In genomic region chr10:73139251-73139650, GRCh38 we compare ENCODE assay signal across 16 cellular contexts. TPM values are rescaled to one million over a fixed set of nuclear protein-coding genes. Genes with fewer than 3 reads are reported as not detected.
A peak's percentile ranks its signal among the peaks of the same experiment; 100 is the strongest.
DNase-seq lines count a peak whose midpoint lies in the region; TF ChIP-seq lines count a peak whose summit lies in the region.
"Had no signal": no experiment of that assay in that cellular context is flagged by ENCODE, and none has a peak within 500 bp of the region (broad histone marks: within the 10 kb centered on the region; RNA-seq: fewer than 3 reads in every experiment).

No MANE protein-coding gene starts in this region.

- no peak overlapping the region for H3K18ac ChIP-seq in H9 (ENCODE audit: insufficient read length, low read depth, low read length)

- no peak overlapping the region for H3K23ac ChIP-seq in H9 (ENCODE audit: insufficient read length, low read depth, low read length)

- H2BK12ac ChIP-seq in H9 (ENCODE audit: insufficient read length, low read depth, low read length), result no peak overlapping the region

- no peaks in the 10 kb centered on the region for H3K23me2 ChIP-seq in H9 (ENCODE audit: insufficient read length, low read depth, low read length, poor library complexity, severe bottlenecking)

- no peak overlapping the region for H2BK120ac ChIP-seq in H9 (ENCODE audit: low read depth, low read length, poor library complexity, severe bottlenecking)

- peak overlapping the region; percentile 11 for H3K27ac Mint-ChIP-seq in T-helper 1 cell treated with Interleukin-12 subunit alpha and Interleukin-12 subunit beta and Interleukin-4 antibody, amounts not matched to agents 30 μg/mL and 1 μg/mL, for 36 hours
- H3K27ac Mint-ChIP-seq in H9, result no peak overlapping the region
- H3K27ac Mint-ChIP-seq: CD4-positive, alpha-beta T cell had no signal

- H4K8ac ChIP-seq in H9 (replicated peaks; ENCODE audit: insufficient read length, low read depth, low read length), result no peak overlapping the region

- peaks cover 5% of the 10 kb centered on the region for H3K4me1 Mint-ChIP-seq in T-helper 1 cell treated with Interleukin-12 subunit alpha and Interleukin-12 subunit beta and Interleukin-4 antibody, amounts not matched to agents 30 μg/mL and 1 μg/mL, for 36 hours (ENCODE audit: low read depth)
- H3K4me1 Mint-ChIP-seq in H9, result no peaks in the 10 kb centered on the region

- H3K9me3 Mint-ChIP-seq in T-helper 1 cell treated with Interleukin-12 subunit alpha and Interleukin-12 subunit beta and Interleukin-4 antibody, amounts not matched to agents 30 μg/mL and 1 μg/mL, for 36 hours, result no peaks in the 10 kb centered on the region
- no peaks in the 10 kb centered on the region for H3K9me3 Mint-ChIP-seq in H9
- H3K9me3 Mint-ChIP-seq: CD4-positive, alpha-beta T cell had no signal

- H3K27me3 Mint-ChIP-seq in T-helper 1 cell treated with Interleukin-12 subunit alpha and Interleukin-12 subunit beta and Interleukin-4 antibody, amounts not matched to agents 30 μg/mL and 1 μg/mL, for 36 hours (ENCODE audit: low read depth), result no peaks in the 10 kb centered on the region
- no peaks in the 10 kb centered on the region for H3K27me3 Mint-ChIP-seq in H9 (ENCODE audit: low read depth)
- H3K27me3 Mint-ChIP-seq: CD4-positive, alpha-beta T cell had no signal

- no peaks in the 10 kb centered on the region for H3K79me1 ChIP-seq in H9 (ENCODE audit: insufficient read depth, low read depth, low read length, poor library complexity, severe bottlenecking)

- no peak overlapping the region for H3K14ac ChIP-seq in H9 (ENCODE audit: insufficient read depth, low read length)

- H4K20me1 ChIP-seq in H9 (ENCODE audit: control insufficient read depth, insufficient read depth, insufficient read length), result no peaks in the 10 kb centered on the region

- H2AFZ ChIP-seq in H9 (ENCODE audit: low read length), result no peak overlapping the region
- H2AFZ ChIP-seq: GM23248 had no signal

- TF ChIP-seq CTCF in H9 (conservative IDR thresholded peaks at IDR 0.05), result no peak

- H3K36me3 ChIP-seq in adipocyte (ENCODE audit: control insufficient read depth, insufficient read depth, low read length, severe bottlenecking) (peaks cover 90% of the 10 kb centered on the region), subcutaneous abdominal adipose tissue (ENCODE audit: control insufficient read depth in 5 of 5, insufficient read depth in 5 of 5, low read length in 5 of 5) (peaks cover 47 to 72% (median 56%) of the 10 kb centered on the region in 5 donors)

- H3K36me3 Mint-ChIP-seq in T-helper 1 cell treated with Interleukin-12 subunit alpha and Interleukin-12 subunit beta and Interleukin-4 antibody, amounts not matched to agents 30 μg/mL and 1 μg/mL, for 36 hours (ENCODE audit: low read depth), result peaks cover 33% of the 10 kb centered on the region
- peaks cover 31 to 66% (median 61%) of the 10 kb centered on the region in 3 experiments; a peak in 6 of 7 replicates for H3K36me3 Mint-ChIP-seq in H9 (ENCODE audit: insufficient read depth in 1 of 3, low read depth in 3 of 3)

- H3K4me3 Mint-ChIP-seq in T-helper 1 cell treated with Interleukin-12 subunit alpha and Interleukin-12 subunit beta and Interleukin-4 antibody, amounts not matched to agents 30 μg/mL and 1 μg/mL, for 36 hours, result no peak overlapping the region
- no peak overlapping the region for H3K4me3 Mint-ChIP-seq in H9
- H3K4me3 Mint-ChIP-seq: CD4-positive, alpha-beta T cell had no signal

- no peak overlapping the region for H4K91ac ChIP-seq in H9 (ENCODE audit: insufficient read length, low read depth, low read length)

- H3K4ac ChIP-seq in H9 (ENCODE audit: low read depth, low read length), result no peak overlapping the region

- no peak overlapping the region for H4K5ac ChIP-seq in H9 (ENCODE audit: insufficient read length, low read depth, low read length)

- WGBS in H9 (ENCODE audit: extremely low coverage, insufficient read length, low lambda C conversion rate), result no CpG with 5 or more reads among the region's 2 CpGs

- no peaks in the 10 kb centered on the region for H3K79me2 ChIP-seq in H9 (ENCODE audit: insufficient read depth, low read length)

- H3K9ac ChIP-seq in adipocyte (ENCODE audit: low read length) (peak overlapping the region; percentile 2), subcutaneous abdominal adipose tissue (ENCODE audit: low read length in 5 of 5) (peak overlapping the region in 1 of 5 donors; percentile 46), H9 (ENCODE audit: extremely low read depth, insufficient read length, low read length) (no peak overlapping the region)
- H3K9ac ChIP-seq: GM23248 had no signal

- H2AK5ac ChIP-seq in H9 (ENCODE audit: insufficient read length, low read length), result no peak overlapping the region

- no peak overlapping the region for H3K56ac ChIP-seq in H9 (ENCODE audit: insufficient read length, low read depth, low read length)

- H2BK5ac ChIP-seq in H9 (ENCODE audit: insufficient read length, low read length), result no peak overlapping the region

- peaks cover 2% of the 10 kb centered on the region for H3K4me1 ChIP-seq in adipocyte (ENCODE audit: control insufficient read depth, insufficient read depth, low read length)
- H3K4me1 ChIP-seq in subcutaneous abdominal adipose tissue (ENCODE audit: control insufficient read depth in 5 of 5, insufficient read depth in 5 of 5, low read length in 5 of 5), result peaks cover 0 to 12% (median 10%) of the 10 kb centered on the region in 5 donors
- H3K4me1 ChIP-seq in H9 (ENCODE audit: insufficient read depth, low read length), result no peaks in the 10 kb centered on the region

- H3K4me2 ChIP-seq in H9 (ENCODE audit: insufficient read depth, insufficient read length, low read length), result no peak overlapping the region
- H3K4me2 ChIP-seq: A549 had no signal

- no peaks in the 10 kb centered on the region for H3K9me3 ChIP-seq in adipocyte (ENCODE audit: control insufficient read depth, low read length)
- no peaks in the 10 kb centered on the region for H3K9me3 ChIP-seq in subcutaneous abdominal adipose tissue (ENCODE audit: control insufficient read depth in 5 of 5, low read length in 5 of 5)
- H3K9me3 ChIP-seq in H9 (ENCODE audit: control insufficient read depth, low read depth, low read length), result no peaks in the 10 kb centered on the region
- H3K9me3 ChIP-seq: A549, Caco-2 had no signal

- no peak overlapping the region for H3T11ph ChIP-seq in H9 (ENCODE audit: low read length)

- H2BK15ac ChIP-seq in H9 (ENCODE audit: low read depth, low read length), result no peak overlapping the region

- no peaks in the 10 kb centered on the region for H3K27me3 ChIP-seq in adipocyte (replicated peaks; ENCODE audit: control insufficient read depth, insufficient read depth, low read length)
- H3K27me3 ChIP-seq in subcutaneous abdominal adipose tissue (ENCODE audit: control insufficient read depth in 5 of 5, insufficient read depth in 4 of 5, low read length in 5 of 5), result no peaks in the 10 kb centered on the region
- H3K27me3 ChIP-seq in H9 (ENCODE audit: insufficient read depth, low read length), result no peaks in the 10 kb centered on the region

- H2BK20ac ChIP-seq in H9 (ENCODE audit: low read depth, low read length, poor library complexity, severe bottlenecking), result no peak overlapping the region

- H3K4me3 ChIP-seq in adipocyte (ENCODE audit: low read length), result no peak overlapping the region
- H3K4me3 ChIP-seq in subcutaneous abdominal adipose tissue (ENCODE audit: low read depth in 1 of 5, low read length in 5 of 5), result no peak overlapping the region
- H3K4me3 ChIP-seq: A549, GM23248 had no signal

- H3K27ac ChIP-seq in subcutaneous abdominal adipose tissue (ENCODE audit: low read depth, low read length), result peak overlapping the region; percentile 60
- H3K27ac ChIP-seq in H9 (ENCODE audit: insufficient read length, low read depth, low read length), result no peak overlapping the region
- H3K27ac ChIP-seq: 22Rv1, A549, C4-2B, GM23248 had no signal

- DNase-seq in T-helper 1 cell (no peak), adipocyte (ENCODE audit: low read depth) (no peak), foreskin melanocyte (peak; percentile 78), H9 (no peak), NCI-H1436 (lab: John Stamatoyannopoulos, UW) (no peak)
- no peak for DNase-seq in activated CD4-positive, alpha-beta T cell treated with anti-CD3 and anti-CD28 coated beads for 4 hours
- DNase-seq: AML-193; Caco-2; CD4-positive, alpha-beta T cell; GM23248; HCEC 1CT had no signal

RNA-seq across cellular contexts. Expression of gene ECD, which starts 28.6 kb away (rescaled TPM):
- 39.9 and 41.6 TPM in 2 replicates for total RNA-seq in H9 (2021)

RNA-seq across cellular contexts. Expression of gene FAM149B1, which starts 28.7 kb away (rescaled TPM):
- total RNA-seq in H9 (2021), result 16.8 and 17.9 TPM in 2 replicates

RNA-seq across cellular contexts. Expression of gene NUDT13, which starts 29.0 kb away (rescaled TPM):
- 1.5 and 1.6 TPM in 2 replicates for total RNA-seq in H9 (2021)

RNA-seq across cellular contexts. Expression of gene P4HA1, which starts 42.6 kb away (rescaled TPM):
- 47.8 and 48.6 TPM in 2 replicates for total RNA-seq in H9 (2021)
